Comparison of ENCODE assay signal across 8 cellular contexts in the genomic region with DNA sequence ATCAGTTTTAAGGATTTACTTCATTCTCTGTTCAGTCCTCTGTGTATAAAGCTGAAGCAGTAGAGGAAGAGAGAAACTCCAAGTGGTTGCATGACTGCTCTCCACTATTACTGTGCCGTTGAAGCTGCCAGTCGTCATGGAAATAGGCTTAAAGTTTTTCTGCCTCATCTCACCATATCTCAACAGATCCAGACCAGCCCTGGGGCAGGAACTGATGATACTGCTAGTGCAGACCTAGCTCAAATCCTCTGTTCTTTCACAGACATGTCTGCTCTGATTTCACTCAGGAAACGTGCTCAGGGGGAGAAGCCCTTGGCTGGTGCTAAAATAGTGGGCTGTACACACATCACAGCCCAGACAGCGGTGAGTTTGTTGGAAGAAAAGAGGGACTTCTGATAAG. TPM values are rescaled to one million over a fixed set of nuclear protein-coding genes. Genes with fewer than 3 reads are reported as not detected.
DNase-seq lines count a peak whose midpoint lies in the region; ATAC-seq and TF ChIP-seq lines count a peak whose summit lies in the region.

No MANE protein-coding gene starts in this region.

- ATAC-seq in GM18870 (IDR thresholded peaks at IDR 0.05; ENCODE audit: unreplicated experiment) (peak; percentile 50), GM21723 (IDR thresholded peaks at IDR 0.05; ENCODE audit: unreplicated experiment) (peak; percentile 67), HG03460 (IDR thresholded peaks at IDR 0.05; ENCODE audit: unreplicated experiment) (peak; percentile 60), mucosa of descending colon (peak; percentile 47)

- TF ChIP-seq CTCF in mucosa of descending colon (IDR thresholded peaks at IDR 0.05), result no peak

- no peaks in the 10 kb centered on the region for H3K4me1 ChIP-seq in mucosa of descending colon (ENCODE audit: low read depth)

- DNase-seq in mucosa of descending colon, result no peak
- DNase-seq in NCI-H226, result no peak
- no peak for DNase-seq in RKO (ENCODE audit: low spot score)
- DNase-seq in posterior cingulate gyrus, result no peak
- no peak for DNase-seq in NCI-H2227 (lab: John Stamatoyannopoulos, UW; ENCODE audit: unreplicated experiment)

- no peak overlapping the region for H3K4me3 ChIP-seq in mucosa of descending colon

- no peaks in the 10 kb centered on the region for H3K9me3 ChIP-seq in mucosa of descending colon

- intact Hi-C loops in mucosa of descending colon (cut with DNase I, micrococcal nuclease) (no loop called here), posterior cingulate gyrus (cut with DNase I) (no loop called here)

- peaks cover 11% of the 10 kb centered on the region for H3K36me3 ChIP-seq in mucosa of descending colon (ENCODE audit: low read depth)

RNA-seq across cellular contexts. Expression of gene STRIP1, which starts 22.3 kb away (rescaled TPM):
- total RNA-seq in mucosa of descending colon, result 10 to 100 TPM; 36.6 to 54.8 (median 43.4) TPM

RNA-seq across cellular contexts. Expression of gene AHCYL1, which starts 27.5 kb away (rescaled TPM):
- total RNA-seq in mucosa of descending colon, result 100 to 1,000 TPM in 1 of 3 donors, 10 to 100 TPM in 2; 87.5 to 116 (median 87.8) TPM

RNA-seq across cellular contexts. Expression of gene ALX3, which starts 58.4 kb away (rescaled TPM):
- total RNA-seq in mucosa of descending colon, result not detected
